In genomic region chr10:110361800-110362456, GRCh38 we compare ENCODE assay signal across 20 cellular contexts. TPM values are rescaled to one million over a fixed set of nuclear protein-coding genes. Genes with fewer than 3 reads are reported as not detected.
DNase-seq lines count a peak whose midpoint lies in the region; ATAC-seq and TF ChIP-seq lines count a peak whose summit lies in the region.
"Had no signal": no experiment of that assay in that cellular context is flagged by ENCODE, and none has a peak within 500 bp of the region (broad histone marks: within the 10 kb centered on the region; RNA-seq: fewer than 3 reads in every experiment).

No MANE protein-coding gene starts in this region.

- H3K9me3 Mint-ChIP-seq in endodermal cell: no peaks in the 10 kb centered on the region

- H3K4me2 ChIP-seq in OCI-LY7 (ENCODE audit: low read length) (0 out of 2 replicates have a peak overlapping the region, but pooled peaks have one; percentile 2), PC-3 (ENCODE audit: low read length) (no peak overlapping the region)

- H3K27ac ChIP-seq in OCI-LY7 (ENCODE audit: low read depth, low read length, poor library complexity, severe bottlenecking) (no peak overlapping the region), endodermal cell (ENCODE audit: low read depth, low read length) (no peak overlapping the region), PC-3 (ENCODE audit: low read length) (no peak overlapping the region)
- H3K27ac ChIP-seq: C4-2B, esophagus muscularis mucosa, RWPE1, transverse colon had no signal

- no peak overlapping the region for H3K4me3 Mint-ChIP-seq in endodermal cell

- H2AFZ ChIP-seq in OCI-LY7 (ENCODE audit: low read length): no peak overlapping the region
- no peak overlapping the region for H2AFZ ChIP-seq in PC-3 (ENCODE audit: low read length)

- H3K79me2 ChIP-seq in OCI-LY7 (ENCODE audit: insufficient read depth, low read depth, low read length): no peaks in the 10 kb centered on the region
- no peaks in the 10 kb centered on the region for H3K79me2 ChIP-seq in PC-3 (ENCODE audit: low read length)

- CTCF ChIA-PET in OCI-LY7 (lab: Charles Lee; ENCODE audit: unreplicated experiment): interaction anchor here (0.8 kb wide), 1 partner anchor 23 kb away, joined by 3 read pairs; no protein-coding TSS in a partner anchor
- CTCF ChIA-PET in PC-3 (lab: Charles Lee): interaction anchor here (0.7 kb wide), 1 partner anchor 28 kb away, joined by 4 read pairs; no protein-coding TSS in a partner anchor

- peaks cover 4% of the 10 kb centered on the region for H3K27me3 Mint-ChIP-seq in endodermal cell (ENCODE audit: insufficient read depth)

- WGBS in endodermal cell (ENCODE audit: insufficient coverage in 1 of 2, insufficient read length in 1 of 2), 2 experiments: 61 to 62% methylated on average over 4 of the region's 5 CpGs

- H3K4me3 ChIP-seq in OCI-LY7 (ENCODE audit: low read depth, low read length, poor library complexity, severe bottlenecking) (no peak overlapping the region), endodermal cell (ENCODE audit: low read length) (no peak overlapping the region), PC-3 (ENCODE audit: low read length) (no peak overlapping the region)
- H3K4me3 ChIP-seq: esophagus muscularis mucosa, K562, transverse colon had no signal

- H3K4me1 ChIP-seq in OCI-LY7 (ENCODE audit: insufficient read depth, low read length, poor library complexity, severe bottlenecking) (peaks cover 47% of the 10 kb centered on the region), endodermal cell (ENCODE audit: control insufficient read depth, insufficient read depth, low read length) (peaks cover 3% of the 10 kb centered on the region), PC-3 (ENCODE audit: insufficient read depth, low read length) (peaks cover 44% of the 10 kb centered on the region)

- no TSS peak for BruUV-seq in OCI-LY7 (replicated peaks; lab: Mats Ljungman, UMichigan)
- no TSS peak for BruUV-seq in PC-3 (replicated peaks; lab: Mats Ljungman, UMichigan)

- POLR2A ChIA-PET in OCI-LY7 (lab: Charles Lee): interaction anchor here (0.6 to 1.0 kb wide), 5 partner anchors 17 to 555 kb away, joined by 3 to 5 read pairs (median 3); no protein-coding TSS in a partner anchor
- POLR2A ChIA-PET in PC-3 (lab: Charles Lee; ENCODE audit: unreplicated experiment): no interaction called here

- H3K27me3 ChIP-seq in endodermal cell (ENCODE audit: control insufficient read depth, insufficient read depth, low read length, poor library complexity, severe bottlenecking) (no peaks in the 10 kb centered on the region), PC-3 (ENCODE audit: low read length) (no peaks in the 10 kb centered on the region)
- H3K27me3 ChIP-seq: esophagus muscularis mucosa, transverse colon had no signal

- H3F3A ChIP-seq in PC-3 (ENCODE audit: low read length, unreplicated experiment): no peaks in the 10 kb centered on the region

- peak; percentile 43 to 61 for ATAC-seq in activated CD4-positive, CD25-positive, alpha-beta regulatory T cell treated with anti-CD3 and anti-CD28 coated beads, Interleukin-2, amount 50 U/mL, for 24 hours
- ATAC-seq in GM18511 (IDR thresholded peaks at IDR 0.05; ENCODE audit: unreplicated experiment) (peak; percentile 25), GM19023 (IDR thresholded peaks at IDR 0.05; ENCODE audit: unreplicated experiment) (no peak), PC-3 (no peak)
- ATAC-seq: K562, sciatic nerve had no signal

- intact Hi-C loops in OCI-LY7 (cut with micrococcal nuclease; ENCODE audit: unreplicated experiment) (no loop called here), PC-3 (cut with micrococcal nuclease) (no loop called here)

- peak overlapping the region; percentile 2 for H3K27ac Mint-ChIP-seq in endodermal cell

- H3K9ac ChIP-seq in endodermal cell (ENCODE audit: extremely low read depth, low read length, poor library complexity, severe bottlenecking): no peak overlapping the region
- H3K9ac ChIP-seq in PC-3 (ENCODE audit: low read length): no peak overlapping the region

- H4K20me1 ChIP-seq in OCI-LY7 (ENCODE audit: insufficient read depth, low read length): no peaks in the 10 kb centered on the region
- no peaks in the 10 kb centered on the region for H4K20me1 ChIP-seq in PC-3 (ENCODE audit: low read length)

- H3K9me3 ChIP-seq in OCI-LY7 (ENCODE audit: low read length) (no peaks in the 10 kb centered on the region), endodermal cell (ENCODE audit: control insufficient read depth, low read length) (no peaks in the 10 kb centered on the region), PC-3 (ENCODE audit: low read length) (no peaks in the 10 kb centered on the region)
- H3K9me3 ChIP-seq: esophagus muscularis mucosa, transverse colon had no signal

- DNase-seq in activated CD4-positive, CD25-positive, alpha-beta regulatory T cell (lab: John Stamatoyannopoulos, UW): no peak
- DNase-seq in OCI-LY7 (ENCODE audit: low spot score) (no peak), endodermal cell (peak; percentile 78), GM10266 (ENCODE audit: extremely low spot score) (no peak), PC-3 (no peak)
- DNase-seq: activated effector memory CD4-positive, alpha-beta T cell treated with anti-CD3 and anti-CD28 coated beads, Interleukin-2, amount 50 U/mL, for 16 hours; glutamatergic neuron; H7; NCI-H2171; stimulated activated CD8-positive, alpha-beta memory T cell treated with anti-CD3 and anti-CD28 coated beads, Interleukin-4, amount 100 ng/mL, for 48 hours; SW 1271; transverse colon had no signal

- peaks cover 10% of the 10 kb centered on the region for H3K4me1 Mint-ChIP-seq in endodermal cell

- H3K9me2 ChIP-seq in OCI-LY7 (ENCODE audit: insufficient read depth, low read length): no peaks in the 10 kb centered on the region
- no peaks in the 10 kb centered on the region for H3K9me2 ChIP-seq in PC-3 (replicated peaks; ENCODE audit: low read length)

- H3K36me3 Mint-ChIP-seq in endodermal cell (ENCODE audit: low read depth): no peaks in the 10 kb centered on the region

- no peak for TF ChIP-seq CTCF in OCI-LY7 (conservative IDR thresholded peaks at IDR 0.05; ENCODE audit: low read length)
- no peak for TF ChIP-seq CTCF in endodermal cell (conservative IDR thresholded peaks at IDR 0.05)
- no peak for TF ChIP-seq CTCF in GM10266 (IDR thresholded peaks at IDR 0.05; ENCODE audit: control insufficient read depth, insufficient read depth, low read depth, missing control alignments)
- no peak for TF ChIP-seq CTCF in PC-3 (conservative IDR thresholded peaks at IDR 0.05; ENCODE audit: low read depth, low read length)

- no peaks in the 10 kb centered on the region for H3K36me3 ChIP-seq in OCI-LY7 (ENCODE audit: insufficient read depth, low read length)
- H3K36me3 ChIP-seq in endodermal cell (ENCODE audit: control insufficient read depth, insufficient read depth, low read length): no peaks in the 10 kb centered on the region
- no peaks in the 10 kb centered on the region for H3K36me3 ChIP-seq in PC-3 (ENCODE audit: low read depth, low read length)
- H3K36me3 ChIP-seq: esophagus muscularis mucosa, transverse colon had no signal

RNA-seq across cellular contexts. Expression of gene SMNDC1, which starts 57.2 kb away (rescaled TPM):
- total RNA-seq in OCI-LY7 (2014; rRNA removed; shearing (Covaris generic)): 8.1 and 10.0 TPM in 2 replicates
- total RNA-seq in OCI-LY7 (2022): 51.7 and 52.4 TPM in 2 replicates
- 10 to 100 TPM; 52.9 to 65.6 TPM for total RNA-seq in endodermal cell
- polyA plus RNA-seq in endodermal cell (2013, experiment 1 of 2): 29.0 TPM
- 29.7 TPM for polyA plus RNA-seq in endodermal cell (2013, experiment 2 of 2)
- 16.3 and 18.4 TPM in 2 replicates for total RNA-seq in PC-3 (2014; rRNA removed)

Comparison
In these comparisons a context has a peak if more than half of its experiments do, and no peak if none do; other contexts are left out.
1. ATAC-seq: peak in activated CD4-positive, CD25-positive, alpha-beta regulatory T cell treated with anti-CD3 and anti-CD28 coated beads, Interleukin-2, amount 50 U/mL, for 24 hours (2 of 2) and GM18511 (single experiment); none in GM19023 (single experiment) and PC-3 (single experiment).